In the genomic region with DNA sequence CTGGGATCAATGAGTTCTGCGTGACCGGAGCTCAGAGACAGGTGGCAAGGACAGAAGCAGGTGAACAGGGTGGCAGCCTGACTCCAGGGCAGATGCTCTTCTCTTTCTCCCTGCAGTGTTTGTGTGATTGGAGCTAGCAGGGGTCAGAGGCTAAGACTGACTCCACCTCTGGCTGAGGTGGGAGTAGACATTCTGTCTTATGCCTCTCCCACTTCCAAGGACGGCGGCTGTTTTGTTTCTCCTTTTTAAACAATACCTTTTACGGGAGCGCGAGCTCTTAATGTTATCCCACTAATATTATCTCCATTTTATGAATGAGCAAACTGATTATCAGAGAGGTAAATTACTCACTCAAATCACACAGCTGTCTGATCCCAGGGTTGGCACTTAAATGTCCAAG, we compare ENCODE assay signal across 17 cellular contexts.
DNase-seq lines count a peak whose midpoint lies in the region; ATAC-seq and TF ChIP-seq lines count a peak whose summit lies in the region.
"Had no signal": no experiment of that assay in that cellular context is flagged by ENCODE, and none has a peak within 500 bp of the region (broad histone marks: within the 10 kb centered on the region; RNA-seq: fewer than 3 reads in every experiment).

No MANE protein-coding gene starts in this region.

- ATAC-seq in thoracic aorta (ENCODE audit: insufficient number of reproducible peaks, low FRiP score, low read depth) (no peak), HG03045 (IDR thresholded peaks at IDR 0.05; ENCODE audit: unreplicated experiment) (no peak)

- peak overlapping the region; percentile 0 for H3K4me3 ChIP-seq in thoracic aorta
- H3K4me3 ChIP-seq: Peyer's patch had no signal

- CTCF ChIA-PET in activated naive CD4-positive, alpha-beta T cell treated with anti-CD3 and anti-CD28 coated beads for 36 hours (lab: Charles Lee) = no interaction called here

- no peaks in the 10 kb centered on the region for H3K36me3 Mint-ChIP-seq in mesothelial cell of epicardium
- H3K36me3 Mint-ChIP-seq in activated naive CD4-positive, alpha-beta T cell treated with anti-CD3 and anti-CD28 coated beads for 36 hours (ENCODE audit: low read depth) = no peaks in the 10 kb centered on the region

- H3K4me1 Mint-ChIP-seq in mesothelial cell of epicardium = peaks cover 20% of the 10 kb centered on the region
- H3K4me1 Mint-ChIP-seq in activated naive CD4-positive, alpha-beta T cell treated with anti-CD3 and anti-CD28 coated beads for 36 hours (ENCODE audit: low read depth) = no peaks in the 10 kb centered on the region

- no peaks in the 10 kb centered on the region for H3K36me3 ChIP-seq in thoracic aorta
- H3K36me3 ChIP-seq: Peyer's patch had no signal

- H3K4me3 Mint-ChIP-seq in mesothelial cell of epicardium = no peak overlapping the region
- no peak overlapping the region for H3K4me3 Mint-ChIP-seq in activated naive CD4-positive, alpha-beta T cell treated with anti-CD3 and anti-CD28 coated beads for 36 hours
- H3K4me3 Mint-ChIP-seq: H9 had no signal

- peaks cover 41% of the 10 kb centered on the region for H3K27me3 Mint-ChIP-seq in mesothelial cell of epicardium (ENCODE audit: low read depth)
- peaks cover 6% of the 10 kb centered on the region for H3K27me3 Mint-ChIP-seq in activated naive CD4-positive, alpha-beta T cell treated with anti-CD3 and anti-CD28 coated beads for 36 hours (ENCODE audit: low read depth)

- intact Hi-C loops in activated naive CD4-positive, alpha-beta T cell treated with anti-CD3 and anti-CD28 coated beads for 36 hours (cut with micrococcal nuclease) = no loop called here

- no peaks in the 10 kb centered on the region for H3K27me3 ChIP-seq in thoracic aorta (replicated peaks; ENCODE audit: insufficient read depth)
- H3K27me3 ChIP-seq: Peyer's patch had no signal

- H3K27ac ChIP-seq in thoracic aorta = peak overlapping the region; percentile 27 to 63

- peak overlapping the region; percentile 37 for H3K27ac Mint-ChIP-seq in mesothelial cell of epicardium
- H3K27ac Mint-ChIP-seq in activated naive CD4-positive, alpha-beta T cell treated with anti-CD3 and anti-CD28 coated beads for 36 hours = no peak overlapping the region

- H3K9me3 Mint-ChIP-seq in mesothelial cell of epicardium = no peaks in the 10 kb centered on the region
- H3K9me3 Mint-ChIP-seq in activated naive CD4-positive, alpha-beta T cell treated with anti-CD3 and anti-CD28 coated beads for 36 hours = no peaks in the 10 kb centered on the region

- DNase-seq in NCI-H146 treated with DMSO at 0.1 percent for 48 hours (lab: John Stamatoyannopoulos, UW; ENCODE audit: unreplicated experiment) = peak; percentile 74
- peak; percentile 72 for DNase-seq in NCI-H748 (lab: John Stamatoyannopoulos, UW; ENCODE audit: unreplicated experiment)
- no peak for DNase-seq in mesothelial cell of epicardium (ENCODE audit: low spot score in 2 of 2, unreplicated experiment in 2 of 2)
- DNase-seq in thoracic aorta (ENCODE audit: low spot score) = no peak
- no peak for DNase-seq in NCI-H82 (lab: John Stamatoyannopoulos, UW)
- no peak for DNase-seq in activated naive CD4-positive, alpha-beta T cell treated with anti-CD3 and anti-CD28 coated beads for 36 hours
- DNase-seq: Caco-2, DMS79 treated with DMSO at 0.1 percent for 48 hours, H9, NCI-H1417 treated with DMSO at 0.1 percent for 48 hours, NCI-H2227 treated with DMSO at 0.1 percent for 48 hours, NCI-H774, Peyer's patch, Right ventricle myocardium superior, T-helper 1 cell had no signal

- no peaks in the 10 kb centered on the region for H3K9me3 ChIP-seq in thoracic aorta
- H3K9me3 ChIP-seq: Caco-2, Peyer's patch, SK-N-SH had no signal

- H3K4me1 ChIP-seq in thoracic aorta (ENCODE audit: control insufficient read depth in 1 of 2, low read depth in 2 of 2) = peaks cover 0 to 38% of the 10 kb centered on the region in 2 donors
- H3K4me1 ChIP-seq: Caco-2, Peyer's patch had no signal

- no peak for TF ChIP-seq CTCF in mesothelial cell of epicardium (IDR thresholded peaks at IDR 0.05; ENCODE audit: unreplicated experiment)
- TF ChIP-seq CTCF in thoracic aorta (IDR thresholded peaks at IDR 0.05) = no peak

Comparison
In these comparisons a context has a peak if more than half of its experiments do, and no peak if none do; other contexts are left out.
1. DNase-seq: peak in NCI-H146 treated with DMSO at 0.1 percent for 48 hours (single experiment) and NCI-H748 (single experiment); none in mesothelial cell of epicardium (0 of 2), thoracic aorta (single experiment), NCI-H82 (single experiment) and activated naive CD4-positive, alpha-beta T cell treated with anti-CD3 and anti-CD28 coated beads for 36 hours (single experiment).